8 cellular contexts compared by ENCODE assay signal in genomic region chr9:37650873-37651768, GRCh38. TPM values are rescaled to one million over a fixed set of nuclear protein-coding genes. Genes with fewer than 3 reads are reported as not detected.
DNase-seq lines count a peak whose midpoint lies in the region; ATAC-seq, FAIRE-seq and TF ChIP-seq lines count a peak whose summit lies in the region.

FRMPD1 (plus strand) TSS chr9:37650954; CDS start chr9:37692642, 41,688 bp downstream.

- in situ Hi-C loops in GM12878 (cut with MboI): no loop called here

- no peak for TF ChIP-seq EP300 in GM12878 (IDR thresholded peaks at IDR 0.05; ENCODE audit: borderline replicate concordance in 1 of 2, control insufficient read depth in 1 of 2, low read depth in 2 of 2, low read length in 2 of 2)

- CTCF ChIA-PET in GM12878 (lab: Yijun Ruan, JAX): no interaction called here

- RAD21 ChIA-PET in GM12878 (lab: Charles Lee; ENCODE audit: unreplicated experiment): no interaction called here

- H3K27ac ChIP-seq in GM12878 (ENCODE audit: control insufficient read depth, insufficient read depth): no peak within 1 kb of the TSS
- no peak within 1 kb of the TSS for H3K27ac ChIP-seq in skeletal muscle tissue (ENCODE audit: low read depth, low read length)

- no peaks in the 10 kb centered on the region for H3K4me1 ChIP-seq in GM12878 (ENCODE audit: control insufficient read depth, insufficient read depth, low read length)
- H3K4me1 ChIP-seq in iPS-15b (ENCODE audit: control insufficient read depth, insufficient read depth, low read length): no peaks in the 10 kb centered on the region
- H3K4me1 ChIP-seq in skeletal muscle tissue (ENCODE audit: control insufficient read depth in 3 of 3, insufficient read depth in 3 of 3, low read length in 3 of 3): peaks cover 11 to 14% (median 13%) of the 10 kb centered on the region in 3 donors

- SMC1A ChIA-PET in GM12878 (lab: Charles Lee; ENCODE audit: uncharacterized antibody, unreplicated experiment): interaction anchor here (1.2 kb wide), 1 partner anchor 201 kb away, joined by 3 read pairs; no protein-coding TSS in a partner anchor

- H3K27me3 ChIP-seq in GM12878 (replicated peaks in 1 of 2; ENCODE audit: control insufficient read depth in 2 of 2, insufficient read depth in 2 of 2, low read length in 1 of 2) (peaks cover 20 to 26% of the 10 kb centered on the region in 2 experiments), iPS-15b (ENCODE audit: control insufficient read depth, insufficient read depth, low read length) (peaks cover 73% of the 10 kb centered on the region), skeletal muscle tissue (ENCODE audit: control insufficient read depth in 3 of 3, insufficient read depth in 3 of 3, low read length in 3 of 3) (peaks cover 10 to 31% (median 24%) of the 10 kb centered on the region in 3 donors)

- POLR2A ChIA-PET in GM12878 (lab: Charles Lee): no interaction called here

- H3K9ac ChIP-seq in GM12878 (ENCODE audit: control insufficient read depth, insufficient read depth, low read length): no peak within 1 kb of the TSS
- H3K9ac ChIP-seq in iPS-15b (ENCODE audit: low read depth, low read length): no peak within 1 kb of the TSS
- H3K9ac ChIP-seq in skeletal muscle tissue (ENCODE audit: low read depth in 1 of 3, low read length in 3 of 3): peak within 1 kb of the TSS; percentile 59 to 76 (median 69)

- intact Hi-C loops in GM12878 (cut with micrococcal nuclease; ENCODE audit: unreplicated experiment): no loop called here

- H4K20me1 ChIP-seq in GM12878 (ENCODE audit: control insufficient read depth, insufficient read depth): no peaks in the 10 kb centered on the region

- H3K79me2 ChIP-seq in GM12878 (ENCODE audit: control insufficient read depth, insufficient read depth, low read length): no peaks in the 10 kb centered on the region

- no peak for TF ChIP-seq POLR2A in GM12878 (IDR thresholded peaks at IDR 0.05; ENCODE audit: low read depth, low read length)

- H3K4me3 ChIP-seq in GM12878 (peak within 1 kb of the TSS; percentile 62), iPS-15b (ENCODE audit: low read depth, low read length) (peak within 1 kb of the TSS; percentile 65), skeletal muscle tissue (ENCODE audit: low read length in 3 of 3) (peak within 1 kb of the TSS; percentile 73 to 79 (median 79))

- WGBS in GM12878 (ENCODE audit: insufficient coverage, insufficient replicate concordance, low lambda C conversion rate, missing lambda C conversion rate): 3% methylated on average over 65 of the region's 73 CpGs

- no peak for FAIRE-seq in GM12878 (lab: Jason Lieb, UNC)

- BruUV-seq in GM12878 (replicated peaks; lab: Mats Ljungman, UMichigan): no TSS peak

- TF ChIP-seq CTCF in GM12878 (IDR thresholded peaks at IDR 0.05 in 2 of 3, conservative IDR thresholded peaks at IDR 0.05 in 1 of 3; ENCODE audit: control insufficient read depth in 2 of 3, extremely low read depth in 1 of 3, insufficient read depth in 1 of 3, low read depth in 3 of 3, low read length in 3 of 3): no peak

- H3K36me3 ChIP-seq in GM12878 (ENCODE audit: control insufficient read depth in 2 of 2, insufficient read depth in 2 of 2, low read length in 1 of 2): no peaks in the 10 kb centered on the region
- H3K36me3 ChIP-seq in iPS-15b (ENCODE audit: control insufficient read depth, insufficient read depth, low read length): no peaks in the 10 kb centered on the region
- H3K36me3 ChIP-seq in skeletal muscle tissue (ENCODE audit: control insufficient read depth in 3 of 3, insufficient read depth in 3 of 3, low read length in 3 of 3): no peaks in the 10 kb centered on the region

- peak within 1 kb of the TSS; percentile 91 for H3K4me2 ChIP-seq in GM12878 (ENCODE audit: control insufficient read depth, insufficient read depth)

- ATAC-seq in GM21619 (IDR thresholded peaks at IDR 0.05; ENCODE audit: unreplicated experiment): peak; percentile 82
- peak; percentile 98 for ATAC-seq in GM12878

- peak within 1 kb of the TSS; percentile 48 for H2AFZ ChIP-seq in GM12878 (ENCODE audit: control insufficient read depth, low read depth, low read length)

- no peak for TF ChIP-seq RAD21 in GM12878 (IDR thresholded peaks at IDR 0.05; ENCODE audit: insufficient read depth, low read depth, low read length)

- H3K9me3 ChIP-seq in GM12878 (replicated peaks; ENCODE audit: control insufficient read depth, insufficient read depth, low read length) (no peaks in the 10 kb centered on the region), iPS-15b (ENCODE audit: control insufficient read depth, insufficient read depth, low read length) (no peaks in the 10 kb centered on the region), skeletal muscle tissue (ENCODE audit: control insufficient read depth in 3 of 3, low read length in 3 of 3) (no peaks in the 10 kb centered on the region)

- DNase-seq in DMS79 treated with DMSO at 0.1 percent for 48 hours (lab: John Stamatoyannopoulos, UW) (peak; percentile 44), LHCN-M2 (ENCODE audit: low read depth) (peak; percentile 20), T-helper 2 cell (peak; percentile 19 to 63 (median 34)), GM12878 (ENCODE audit: low read depth, low spot score) (no peak), dedifferentiated amniotic fluid mesenchymal stem cell (ENCODE audit: extremely low spot score) (no peak)

TF ChIP-seq in GM12878, 131 proteins besides CTCF, POLR2A, EP300 and RAD21:
- TF ChIP-seq TCF12 (IDR thresholded peaks at IDR 0.05; ENCODE audit: low read depth, low read length): peak; percentile 80
- no peak; the same call in 1 of the 2 replicates for TF ChIP-seq GATAD2B (conservative IDR thresholded peaks at IDR 0.05; ENCODE audit: low read depth)
- TF ChIP-seq BHLHE40 (IDR thresholded peaks at IDR 0.05; ENCODE audit: borderline replicate concordance in 1 of 2, low read depth in 2 of 2, low read length in 1 of 2): peak in 1 of 2 experiments; percentile 61; a peak in 2 of 4 replicates
- TF ChIP-seq PAX5 (IDR thresholded peaks at IDR 0.05; ENCODE audit: borderline replicate concordance, low read depth, low read length): no peak
- peak; percentile 31 for TF ChIP-seq IKZF1 (conservative IDR thresholded peaks at IDR 0.05)
- no peak for TF ChIP-seq GABPA (IDR thresholded peaks at IDR 0.05; ENCODE audit: low read depth)
- TF ChIP-seq FOXK2 (IDR thresholded peaks at IDR 0.05): no peak
- TF ChIP-seq RFX5 (IDR thresholded peaks at IDR 0.05; ENCODE audit: low read depth, low read length): no peak
- TF ChIP-seq, protein P1, sequence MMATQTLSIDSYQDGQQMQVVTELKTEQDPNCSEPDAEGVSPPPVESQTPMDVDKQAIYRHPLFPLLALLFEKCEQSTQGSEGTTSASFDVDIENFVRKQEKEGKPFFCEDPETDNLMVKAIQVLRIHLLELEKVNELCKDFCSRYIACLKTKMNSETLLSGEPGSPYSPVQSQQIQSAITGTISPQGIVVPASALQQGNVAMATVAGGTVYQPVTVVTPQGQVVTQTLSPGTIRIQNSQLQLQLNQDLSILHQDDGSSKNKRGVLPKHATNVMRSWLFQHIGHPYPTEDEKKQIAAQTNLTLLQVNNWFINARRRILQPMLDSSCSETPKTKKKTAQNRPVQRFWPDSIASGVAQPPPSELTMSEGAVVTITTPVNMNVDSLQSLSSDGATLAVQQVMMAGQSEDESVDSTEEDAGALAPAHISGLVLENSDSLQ (IDR thresholded peaks at IDR 0.05): no peak
- TF ChIP-seq TCF3 (IDR thresholded peaks at IDR 0.05; ENCODE audit: borderline replicate concordance, insufficient read depth, low read depth, low read length): 0 out of 2 replicates have a peak, but pooled peaks have one; percentile 50
- no peak for TF ChIP-seq CBX3 (IDR thresholded peaks at IDR 0.05; ENCODE audit: borderline replicate concordance, low read depth)
- no peak for TF ChIP-seq BCL11A (IDR thresholded peaks at IDR 0.05; ENCODE audit: low read depth, low read length)

RNA-seq across cellular contexts. Expression of gene FRMPD1, which starts in this region (rescaled TPM):
- total RNA-seq in LHCN-M2 (2014; rRNA removed) (0.38 and 1.1 TPM in 2 replicates), GM12878 (2014; rRNA removed) (0.05 TPM in 1 of 2 replicates, not detected in the other), GM12878 (2014; rRNA removed; fragmentation: Illumina TruSeq; extraction: Trizol) (0.04 TPM in 1 of 2 replicates, not detected in the other), GM12878 (2021) (not detected in 2 replicates), skeletal muscle tissue (6.3 TPM)
- 0.16 TPM for polyA plus RNA-seq in LHCN-M2 (2012)
- 0.21 and 0.34 TPM in 2 replicates for total RNA-seq in GM12878 (2013; cell fraction: nucleolus; rRNA removed)
- not detected for polyA plus RNA-seq in GM12878 (2011; ENCODE audit: low read depth)
- polyA plus RNA-seq in GM12878 (2011; rRNA removed) (0.01 and 0.05 TPM in 2 replicates), GM12878 (2014; fragmentation: Illumina TruSeq; extraction: Trizol) (0.01 TPM in 1 of 2 replicates, not detected in the other), GM12878 (2014; fragmentation: Nextera tagmentation; extraction: Ambion mirVana) (not detected), GM12878 (2014; rRNA removed) (0.01 TPM in 1 of 2 replicates, not detected in the other), GM12878 (2016; fragmentation: Nextera tagmentation; extraction: Ambion mirVana) (under 1 TPM in 1 of 2 experiments, not detected in 1; 0.08 TPM)
- 0.04 and 0.05 TPM in 2 replicates for polyA plus RNA-seq in GM12878 (2011; cell fraction: cytosol; rRNA removed)
- 0.07 TPM in 2 replicates for polyA plus RNA-seq in GM12878 (2011; cell fraction: nucleus; rRNA removed)
- polyA plus RNA-seq in GM12878 (2012): 0.04 TPM in 1 of 2 replicates, not detected in the other
- polyA minus RNA-seq in GM12878 (2011; rRNA and poly(A)+ RNA removed): 0.10 TPM in 1 of 2 replicates, not detected in the other
- not detected in 2 replicates for polyA minus RNA-seq in GM12878 (2011; cell fraction: cytosol; rRNA and poly(A)+ RNA removed)
- polyA minus RNA-seq in GM12878 (2011; cell fraction: nucleus; rRNA and poly(A)+ RNA removed): 0.10 TPM in 1 of 2 replicates, not detected in the other

Comparison
In these comparisons a context has a peak if more than half of its experiments do, and no peak if none do; other contexts are left out.
1. Peak in ATAC-seq, H3K4me3 ChIP-seq and H3K4me2 ChIP-seq in GM12878; RNA of the gene not detected or under 1 TPM.
2. DNase-seq: peak in DMS79 treated with DMSO at 0.1 percent for 48 hours (single experiment), LHCN-M2 (single experiment) and T-helper 2 cell (5 of 5); none in GM12878 (single experiment) and dedifferentiated amniotic fluid mesenchymal stem cell (single experiment).
3. H3K9ac ChIP-seq: peak in skeletal muscle tissue (3 of 3); none in GM12878 (single experiment) and iPS-15b (single experiment).
4. Peak in every context shown above with its lines, with median percentiles within 50 percentile points of each other: H3K4me3 ChIP-seq.